ENCODE assay signal across 11 cellular contexts in genomic region chr11:48007677-48008076, GRCh38. TPM values are rescaled to one million over a fixed set of nuclear protein-coding genes. Genes with fewer than 3 reads are reported as not detected.
DNase-seq lines count a peak whose midpoint lies in the region; ATAC-seq and TF ChIP-seq lines count a peak whose summit lies in the region.
"Had no signal": no experiment of that assay in that cellular context is flagged by ENCODE, and none has a peak within 500 bp of the region (broad histone marks: within the 10 kb centered on the region; RNA-seq: fewer than 3 reads in every experiment).

No MANE protein-coding gene starts in this region.

- no peaks in the 10 kb centered on the region for H3K36me3 ChIP-seq in thoracic aorta

- peak overlapping the region; percentile 37 for H3K27ac Mint-ChIP-seq in activated naive CD4-positive, alpha-beta T cell treated with anti-CD3 and anti-CD28 coated beads for 36 hours
- H3K27ac Mint-ChIP-seq in WTC11: no peak overlapping the region
- H3K27ac Mint-ChIP-seq: GM23338 had no signal

- peaks cover 79% of the 10 kb centered on the region for H3K4me1 Mint-ChIP-seq in activated naive CD4-positive, alpha-beta T cell treated with anti-CD3 and anti-CD28 coated beads for 36 hours (ENCODE audit: low read depth)
- H3K4me1 Mint-ChIP-seq in WTC11: peaks cover 31% of the 10 kb centered on the region

- H3K4me3 ChIP-seq in thoracic aorta: no peak overlapping the region
- H3K4me3 ChIP-seq: GM23338 had no signal

- no peaks in the 10 kb centered on the region for H3K9me3 ChIP-seq in thoracic aorta

- H3K27ac ChIP-seq in VCaP: peak overlapping the region; percentile 16; the same call in 1 of the 2 replicates
- peak overlapping the region; percentile 72 to 77 for H3K27ac ChIP-seq in thoracic aorta
- H3K27ac ChIP-seq: RWPE1 had no signal

- CTCF ChIA-PET in activated naive CD4-positive, alpha-beta T cell treated with anti-CD3 and anti-CD28 coated beads for 36 hours (lab: Charles Lee): interaction anchor here (0.6 to 4.3 kb wide), 4 partner anchors 22 to 100 kb away, joined by 3 to 35 read pairs (median 4); no protein-coding TSS in a partner anchor
- CTCF ChIA-PET in WTC11 (lab: Charles Lee): no interaction called here

- no peaks in the 10 kb centered on the region for H3K27me3 Mint-ChIP-seq in activated naive CD4-positive, alpha-beta T cell treated with anti-CD3 and anti-CD28 coated beads for 36 hours (ENCODE audit: low read depth)
- H3K27me3 Mint-ChIP-seq in WTC11 (ENCODE audit: low read depth): no peaks in the 10 kb centered on the region

- in situ Hi-C loops in G401 (cut with HindIII; ENCODE audit: low sequenced_read_pairs): no loop called here

- H3K36me3 Mint-ChIP-seq in activated naive CD4-positive, alpha-beta T cell treated with anti-CD3 and anti-CD28 coated beads for 36 hours (ENCODE audit: low read depth): no peaks in the 10 kb centered on the region
- no peaks in the 10 kb centered on the region for H3K36me3 Mint-ChIP-seq in WTC11

- no peaks in the 10 kb centered on the region for H3K27me3 ChIP-seq in thoracic aorta (replicated peaks; ENCODE audit: insufficient read depth)

- DNase-seq in activated naive CD4-positive, alpha-beta T cell treated with anti-CD3 and anti-CD28 coated beads for 36 hours: no peak
- no peak for DNase-seq in activated naive CD4-positive, alpha-beta T cell treated with Interleukin-2 at 50 U/mL for 16 hours
- peak; percentile 44 for DNase-seq in iris pigment epithelial cell (ENCODE audit: low read depth)
- no peak for DNase-seq in thoracic aorta (ENCODE audit: low spot score)
- no peak for DNase-seq in WTC11 (ENCODE audit: low spot score)
- no peak for DNase-seq in G401 (ENCODE audit: low spot score)
- DNase-seq: stimulated activated naive CD4-positive, alpha-beta T cell treated with Interleukin-2 at 50 U/mL for 16 hours had no signal

- peaks cover 25 to 43% of the 10 kb centered on the region in 2 donors for H3K4me1 ChIP-seq in thoracic aorta (ENCODE audit: control insufficient read depth in 1 of 2, low read depth in 2 of 2)

- intact Hi-C loops in activated naive CD4-positive, alpha-beta T cell treated with anti-CD3 and anti-CD28 coated beads for 36 hours (cut with micrococcal nuclease): loop anchor here (2.0 to 10.0 kb wide), 5 partner anchors 145 to 790 kb away; partner anchors contain the start of gene CELF1

- H3K4me3 Mint-ChIP-seq in activated naive CD4-positive, alpha-beta T cell treated with anti-CD3 and anti-CD28 coated beads for 36 hours: no peak overlapping the region
- H3K4me3 Mint-ChIP-seq in WTC11: no peak overlapping the region
- H3K4me3 Mint-ChIP-seq: GM23338 had no signal

- ATAC-seq in thoracic aorta (ENCODE audit: insufficient number of reproducible peaks, low FRiP score, low read depth) (no peak), WTC11 (no peak), HG03432 (IDR thresholded peaks at IDR 0.05; ENCODE audit: unreplicated experiment) (no peak)
- ATAC-seq: GM23338 had no signal

- POLR2A ChIA-PET in WTC11 (lab: Charles Lee): no interaction called here

- TF ChIP-seq CTCF in VCaP (conservative IDR thresholded peaks at IDR 0.05) (no peak), thoracic aorta (IDR thresholded peaks at IDR 0.05) (no peak), WTC11 (IDR thresholded peaks at IDR 0.05) (no peak)

- H3K9me3 Mint-ChIP-seq in activated naive CD4-positive, alpha-beta T cell treated with anti-CD3 and anti-CD28 coated beads for 36 hours: no peaks in the 10 kb centered on the region
- H3K9me3 Mint-ChIP-seq in WTC11: no peaks in the 10 kb centered on the region
- H3K9me3 Mint-ChIP-seq: GM23338 had no signal

TF ChIP-seq in WTC11, 78 proteins besides CTCF, POLR2A, EP300 and RAD21 (continues in another document):
- TF ChIP-seq TEAD1 (CRISPR knock-in tag; IDR thresholded peaks at IDR 0.05) (no peak), ZNF263 (CRISPR knock-in tag; IDR thresholded peaks at IDR 0.05; ENCODE audit: low read depth) (no peak), ARID4B (CRISPR knock-in tag; IDR thresholded peaks at IDR 0.05; ENCODE audit: borderline replicate concordance) (no peak), JUN (CRISPR knock-in tag; IDR thresholded peaks at IDR 0.05) (no peak), ZBTB43 (CRISPR knock-in tag; IDR thresholded peaks at IDR 0.05) (no peak), USF1 (CRISPR knock-in tag; IDR thresholded peaks at IDR 0.05) (no peak), USF2 (CRISPR knock-in tag; IDR thresholded peaks at IDR 0.05) (no peak), MXD4 (CRISPR knock-in tag; IDR thresholded peaks at IDR 0.05; ENCODE audit: borderline replicate concordance) (no peak), ZNF281 (CRISPR knock-in tag; IDR thresholded peaks at IDR 0.05) (no peak), SOX15 (CRISPR knock-in tag; IDR thresholded peaks at IDR 0.05) (no peak)

RNA-seq across cellular contexts. Expression of gene PTPRJ, which starts 27.3 kb away (rescaled TPM):
- total RNA-seq in activated naive CD4-positive, alpha-beta T cell treated with anti-CD3 and anti-CD28 coated beads for 36 hours: 10 to 100 TPM in 1 of 2 experiments, 1 to 10 TPM in 1; 8.2 to 10.7 TPM
- total RNA-seq in thoracic aorta: 10 to 100 TPM; 20.4 to 20.9 TPM
- total RNA-seq in WTC11 (2021): 17.1 to 19.5 TPM (median 17.9 TPM) in 3 replicates
- total RNA-seq in G401 (2014; rRNA removed; shearing (Covaris generic)): 1.3 and 1.5 TPM in 2 replicates
